19 cellular contexts compared by ENCODE assay signal in the genomic region with DNA sequence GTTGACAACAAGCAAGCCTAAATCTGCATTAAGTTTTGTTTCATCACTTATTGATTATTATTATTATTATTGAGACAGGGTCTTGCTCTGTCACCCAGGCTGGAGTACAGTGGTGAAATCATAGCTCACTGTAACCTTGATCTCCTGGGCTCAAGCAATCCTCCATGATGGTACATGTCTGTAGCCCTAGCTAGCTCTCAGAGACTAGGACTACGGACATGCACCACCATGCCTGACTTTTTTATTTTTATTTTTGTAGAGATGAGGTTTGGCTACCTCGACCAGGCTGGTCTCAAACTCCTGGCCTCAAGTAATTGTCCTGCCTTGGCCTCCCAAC. TPM values are rescaled to one million over a fixed set of nuclear protein-coding genes. Genes with fewer than 3 reads are reported as not detected.
DNase-seq lines count a peak whose midpoint lies in the region; ATAC-seq, FAIRE-seq and TF ChIP-seq lines count a peak whose summit lies in the region.
"Had no signal": no experiment of that assay in that cellular context is flagged by ENCODE, and none has a peak within 500 bp of the region (broad histone marks: within the 10 kb centered on the region; RNA-seq: fewer than 3 reads in every experiment).

No MANE protein-coding gene starts in this region.

- no peaks in the 10 kb centered on the region for H3K36me3 Mint-ChIP-seq in activated naive CD8-positive, alpha-beta T cell treated with anti-CD3 and anti-CD28 coated beads for 36 hours

- no peak overlapping the region for H3K9ac ChIP-seq in kidney (ENCODE audit: low read length in 2 of 2)

- no peak overlapping the region for H3K27ac ChIP-seq in kidney (ENCODE audit: low read depth in 2 of 2, low read length in 2 of 2)
- H3K27ac ChIP-seq: colonic mucosa, upper lobe of left lung had no signal

- no peaks in the 10 kb centered on the region for H3K27me3 Mint-ChIP-seq in activated naive CD8-positive, alpha-beta T cell treated with anti-CD3 and anti-CD28 coated beads for 36 hours
- H3K27me3 Mint-ChIP-seq: naive thymus-derived CD8-positive, alpha-beta T cell had no signal

- ATAC-seq in GM18502 (IDR thresholded peaks at IDR 0.05; ENCODE audit: poor library complexity, unreplicated experiment) (peak; percentile 47), GM19397 (IDR thresholded peaks at IDR 0.05; ENCODE audit: unreplicated experiment) (peak; percentile 10), HG02623 (IDR thresholded peaks at IDR 0.05; ENCODE audit: unreplicated experiment) (peak; percentile 21), HG03354 (IDR thresholded peaks at IDR 0.05; ENCODE audit: poor library complexity, severe bottlenecking, unreplicated experiment) (peak; percentile 35)
- ATAC-seq: esophagus mucosa; GM23338; left lobe of liver; naive thymus-derived CD8-positive, alpha-beta T cell had no signal

- H3K4me1 ChIP-seq in kidney (ENCODE audit: control insufficient read depth in 1 of 2, insufficient read depth in 1 of 2, low read depth in 1 of 2, low read length in 2 of 2) = no peaks in the 10 kb centered on the region
- H3K4me1 ChIP-seq: colonic mucosa, upper lobe of left lung had no signal

- no peak overlapping the region for H3K27ac Mint-ChIP-seq in activated naive CD8-positive, alpha-beta T cell treated with anti-CD3 and anti-CD28 coated beads for 36 hours
- H3K27ac Mint-ChIP-seq: GM23338; naive thymus-derived CD8-positive, alpha-beta T cell; T-helper 2 cell treated with Interferon-gamma antibody and Interleukin-4, amounts not matched to agents 5 μg/mL and 100 μg/mL, for 36 hours had no signal

- peaks cover 4% of the 10 kb centered on the region for H3K9me3 Mint-ChIP-seq in activated naive CD8-positive, alpha-beta T cell treated with anti-CD3 and anti-CD28 coated beads for 36 hours

- TF ChIP-seq CTCF in kidney (IDR thresholded peaks at IDR 0.05; ENCODE audit: borderline replicate concordance, extremely low read depth, insufficient read depth) = no peak

- H3K4me1 Mint-ChIP-seq in activated naive CD8-positive, alpha-beta T cell treated with anti-CD3 and anti-CD28 coated beads for 36 hours = peaks cover 12% of the 10 kb centered on the region
- H3K4me1 Mint-ChIP-seq: GM23338; naive thymus-derived CD8-positive, alpha-beta T cell had no signal

- peaks cover 0 to 9% of the 10 kb centered on the region in 2 donors for H3K9me3 ChIP-seq in kidney (ENCODE audit: control insufficient read depth in 1 of 2, low read length in 2 of 2)
- H3K9me3 ChIP-seq: colonic mucosa, upper lobe of left lung had no signal

- no peak overlapping the region for H3K4me3 ChIP-seq in kidney (ENCODE audit: low read length in 2 of 2)
- H3K4me3 ChIP-seq: colonic mucosa, GM23338, upper lobe of left lung had no signal

- H3K4me3 Mint-ChIP-seq in activated naive CD8-positive, alpha-beta T cell treated with anti-CD3 and anti-CD28 coated beads for 36 hours = no peak overlapping the region
- H3K4me3 Mint-ChIP-seq: GM23338; naive thymus-derived CD8-positive, alpha-beta T cell; T-helper 2 cell treated with Interferon-gamma antibody and Interleukin-4, amounts not matched to agents 5 μg/mL and 100 μg/mL, for 36 hours had no signal

- FAIRE-seq in kidney (lab: Jason Lieb, UNC) = no peak

- DNase-seq in dedifferentiated amniotic fluid mesenchymal stem cell (ENCODE audit: extremely low spot score) = no peak
- DNase-seq in activated naive CD8-positive, alpha-beta T cell treated with anti-CD3 and anti-CD28 coated beads for 36 hours = no peak
- DNase-seq in kidney = no peak
- no peak for DNase-seq in NCI-H1417 (lab: John Stamatoyannopoulos, UW)
- DNase-seq: ACHN; colonic mucosa; hippocampal formation; naive thymus-derived CD8-positive, alpha-beta T cell; NCI-H2081; NCI-H82; upper lobe of left lung had no signal

- H3K36me3 ChIP-seq in kidney (ENCODE audit: control insufficient read depth in 1 of 2, insufficient read depth in 2 of 2, low read length in 2 of 2) = no peaks in the 10 kb centered on the region
- H3K36me3 ChIP-seq: colonic mucosa, upper lobe of left lung had no signal

- intact Hi-C loops in kidney (cut with DNase I) = no loop called here

RNA-seq across cellular contexts. Expression of a gene that starts 35.7 kb away (rescaled TPM):
- total RNA-seq in activated naive CD8-positive, alpha-beta T cell treated with anti-CD3 and anti-CD28 coated beads for 36 hours = 10 to 100 TPM; 31.2 to 32.0 TPM
- total RNA-seq in kidney = 43.6 TPM
- 5.2 TPM for polyA plus RNA-seq in kidney (ENCODE audit: insufficient read depth, low read depth, low replicate concordance)
